Comparison of ENCODE assay signal across 9 cellular contexts in the genomic region with DNA sequence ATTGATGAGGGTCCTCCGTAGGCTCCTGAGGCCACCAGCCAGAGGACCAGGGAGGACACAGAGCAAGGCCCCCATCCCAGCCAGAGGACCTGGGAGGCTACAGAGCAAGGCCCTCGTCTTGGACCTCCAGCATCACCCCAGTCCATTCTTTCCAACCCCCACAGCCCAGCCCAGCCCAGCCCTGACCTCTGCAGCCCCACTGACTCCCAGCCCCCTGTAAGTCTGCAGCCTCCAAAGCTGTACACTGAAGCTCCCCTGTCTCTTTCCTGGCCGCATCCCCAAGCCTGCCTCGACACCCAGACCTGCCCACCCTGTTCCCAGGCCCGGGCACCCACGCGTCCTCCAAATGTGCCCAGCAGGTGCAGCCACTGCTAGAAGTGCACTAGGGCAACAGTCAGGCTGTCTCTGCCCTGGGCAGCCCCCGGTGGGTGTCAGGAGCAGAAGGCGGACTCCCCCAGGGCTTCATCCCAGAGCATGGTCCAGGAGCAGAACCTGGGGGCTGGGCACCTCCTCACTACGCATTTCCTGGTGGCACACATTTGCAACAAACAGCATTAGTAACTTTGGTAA. TPM values are rescaled to one million over a fixed set of nuclear protein-coding genes. Genes with fewer than 3 reads are reported as not detected.
DNase-seq lines count a peak whose midpoint lies in the region; ATAC-seq and TF ChIP-seq lines count a peak whose summit lies in the region.
"Had no signal": no experiment of that assay in that cellular context is flagged by ENCODE, and none has a peak within 500 bp of the region (broad histone marks: within the 10 kb centered on the region; RNA-seq: fewer than 3 reads in every experiment).

No MANE protein-coding gene starts in this region.

- TF ChIP-seq CTCF in body of pancreas (IDR thresholded peaks at IDR 0.05) (no peak), lower lobe of right lung (IDR thresholded peaks at IDR 0.05) (no peak), tibial nerve (IDR thresholded peaks at IDR 0.05) (no peak), MM.1S (IDR thresholded peaks at IDR 0.05; ENCODE audit: low read length) (no peak)

- H3K27me3 ChIP-seq in body of pancreas (no peaks in the 10 kb centered on the region), lower lobe of right lung (ENCODE audit: low read depth) (no peaks in the 10 kb centered on the region), tibial nerve (no peaks in the 10 kb centered on the region), MM.1S (replicated peaks; ENCODE audit: insufficient read depth, low read length) (peaks cover 5% of the 10 kb centered on the region; the same call in 1 of the 2 replicates)

- peaks cover 22% of the 10 kb centered on the region for H3K79me2 ChIP-seq in MM.1S (ENCODE audit: low read length)

- no peaks in the 10 kb centered on the region for H3K9me3 Mint-ChIP-seq in activated T-cell treated with anti-CD3 and anti-CD28 coated beads, Interleukin-2, amount 50 U/mL, for 4 hours

- peak overlapping the region; percentile 81 for H3K4me3 Mint-ChIP-seq in activated T-cell treated with anti-CD3 and anti-CD28 coated beads, Interleukin-2, amount 50 U/mL, for 4 hours

- H3K4me1 ChIP-seq in body of pancreas (peaks cover 45% of the 10 kb centered on the region), lower lobe of right lung (peaks cover 49% of the 10 kb centered on the region), tibial nerve (peaks cover 0 to 73% (median 52%) of the 10 kb centered on the region in 4 donors), MM.1S (ENCODE audit: low read length) (no peaks in the 10 kb centered on the region)

- H4K20me1 ChIP-seq in MM.1S (ENCODE audit: insufficient read depth, low read length): no peaks in the 10 kb centered on the region

- H3K9me2 ChIP-seq in MM.1S (replicated peaks; ENCODE audit: insufficient read depth, low read length): no peaks in the 10 kb centered on the region

- WGBS in body of pancreas, 2 donors: 17 to 45% methylated on average over 1 to 10 of the region's 10 CpGs
- 59 to 67% methylated on average over 6 to 10 of the region's 10 CpGs for WGBS in tibial nerve, 2 donors

- no peak overlapping the region for H2AFZ ChIP-seq in MM.1S (ENCODE audit: low read length)

- TF ChIP-seq POLR2A in body of pancreas (IDR thresholded peaks at IDR 0.05) (no peak), tibial nerve (IDR thresholded peaks at IDR 0.05) (no peak)

- H3K36me3 Mint-ChIP-seq in activated T-cell treated with anti-CD3 and anti-CD28 coated beads, Interleukin-2, amount 50 U/mL, for 4 hours (ENCODE audit: insufficient read depth): no peaks in the 10 kb centered on the region

- ATAC-seq in activated T-cell treated with anti-CD3 and anti-CD28 coated beads, Interleukin-2, amount 50 U/mL, for 4 hours: no peak
- no peak for ATAC-seq in body of pancreas
- ATAC-seq in lower lobe of right lung: no peak

- H3F3A ChIP-seq in MM.1S (ENCODE audit: insufficient read depth, low read length): no peaks in the 10 kb centered on the region

- H3K4me1 Mint-ChIP-seq in activated T-cell treated with anti-CD3 and anti-CD28 coated beads, Interleukin-2, amount 50 U/mL, for 4 hours (ENCODE audit: low read depth): peaks cover 25% of the 10 kb centered on the region

- H3K4me3 ChIP-seq in body of pancreas (no peak overlapping the region), lower lobe of right lung (peak overlapping the region; percentile 72), tibial nerve (peak overlapping the region; percentile 69 to 86 (median 76)), MM.1S (ENCODE audit: low read length) (no peak overlapping the region)

- intact Hi-C loops in body of pancreas (cut with DNase I): no loop called here
- intact Hi-C loops in lower lobe of right lung (cut with DNase I): no loop called here

- DNase-seq in activated T-cell treated with anti-CD3 and anti-CD28 coated beads, Interleukin-2, amount 50 U/mL, for 4 hours: no peak
- no peak for DNase-seq in activated T-cell treated with anti-CD3 and anti-CD28 coated beads for 4 hours
- DNase-seq in body of pancreas: no peak
- DNase-seq in lower lobe of right lung: no peak
- no peak for DNase-seq in tibial nerve (ENCODE audit: low spot score in 2 of 2)
- DNase-seq in NOMO-1 treated with dmso at 0.1 percent for 144 hours (lab: John Stamatoyannopoulos, UW; ENCODE audit: unreplicated experiment): no peak
- no peak for DNase-seq in GM19240 (ENCODE audit: insufficient read length, low spot score)
- DNase-seq in MM.1S: no peak
- DNase-seq: NCI-H1694 treated with DMSO at 0.1 percent for 48 hours had no signal

- peak overlapping the region; percentile 67 to 88 (median 82) for H3K27ac ChIP-seq in body of pancreas
- peak overlapping the region; percentile 78 for H3K27ac ChIP-seq in lower lobe of right lung
- peak overlapping the region; percentile 20 to 91 (median 82) for H3K27ac ChIP-seq in tibial nerve
- no peak overlapping the region for H3K27ac ChIP-seq in MM.1S (ENCODE audit: low read length)

- no peak overlapping the region; the same call in 1 of the 2 replicates for H3K4me2 ChIP-seq in MM.1S (ENCODE audit: low read depth, low read length)

- H3K36me3 ChIP-seq in body of pancreas (replicated peaks in 1 of 2; ENCODE audit: insufficient read depth in 1 of 2, low read depth in 2 of 2) (no peaks in the 10 kb centered on the region), lower lobe of right lung (no peaks in the 10 kb centered on the region), tibial nerve (peaks cover 0 to 2% (median 0%) of the 10 kb centered on the region in 3 donors), MM.1S (replicated peaks; ENCODE audit: insufficient read depth, low read length) (no peaks in the 10 kb centered on the region)

- H3K9ac ChIP-seq in MM.1S (ENCODE audit: low read length): no peak overlapping the region

- no peak for TF ChIP-seq EP300 in tibial nerve (IDR thresholded peaks at IDR 0.05)

- H3K9me3 ChIP-seq in body of pancreas (no peaks in the 10 kb centered on the region), lower lobe of right lung (no peaks in the 10 kb centered on the region), tibial nerve (no peaks in the 10 kb centered on the region), MM.1S (replicated peaks; ENCODE audit: insufficient read depth, low read length) (no peaks in the 10 kb centered on the region)

- peaks cover 2% of the 10 kb centered on the region for H3K27me3 Mint-ChIP-seq in activated T-cell treated with anti-CD3 and anti-CD28 coated beads, Interleukin-2, amount 50 U/mL, for 4 hours (ENCODE audit: low read depth)

RNA-seq across cellular contexts. Expression of gene DVL1, which starts 2.1 kb away (rescaled TPM):
- 10 to 100 TPM; 70.7 to 74.6 (median 72.1) TPM for total RNA-seq in activated T-cell treated with anti-CD3 and anti-CD28 coated beads, Interleukin-2, amount 50 U/mL, for 4 hours
- total RNA-seq in body of pancreas: 10 to 100 TPM; 58.1 to 84.4 TPM
- 60.4 TPM for total RNA-seq in lower lobe of right lung
- 100 to 1,000 TPM; 130 to 191 (median 144) TPM for total RNA-seq in tibial nerve

RNA-seq across cellular contexts. Expression of gene MXRA8, which starts 11.2 kb away (rescaled TPM):
- under 1 TPM; 0.41 to 0.53 (median 0.47) TPM for total RNA-seq in activated T-cell treated with anti-CD3 and anti-CD28 coated beads, Interleukin-2, amount 50 U/mL, for 4 hours
- total RNA-seq in body of pancreas: 10 to 100 TPM; 23.3 to 48.5 TPM
- total RNA-seq in lower lobe of right lung: 39.3 TPM
- 100 to 1,000 TPM; 351 to 659 (median 448) TPM for total RNA-seq in tibial nerve

RNA-seq across cellular contexts. Expression of gene TAS1R3, which starts 16.0 kb away (rescaled TPM):
- under 1 TPM; 0.15 to 0.29 (median 0.19) TPM for total RNA-seq in activated T-cell treated with anti-CD3 and anti-CD28 coated beads, Interleukin-2, amount 50 U/mL, for 4 hours
- total RNA-seq in body of pancreas (under 1 TPM in 1 of 2 donors, not detected in 1; 0.26 TPM), lower lobe of right lung (0.65 TPM), tibial nerve (1 to 10 TPM in 1 of 4 donors, under 1 TPM in 3; 0.21 to 1.2 (median 0.63) TPM)

RNA-seq across cellular contexts. Expression of gene CPTP, which starts 22.5 kb away (rescaled TPM):
- total RNA-seq in activated T-cell treated with anti-CD3 and anti-CD28 coated beads, Interleukin-2, amount 50 U/mL, for 4 hours: 10 to 100 TPM; 16.0 to 18.4 (median 18.1) TPM
- total RNA-seq in body of pancreas: 10 to 100 TPM; 15.6 to 33.0 TPM
- 20.4 TPM for total RNA-seq in lower lobe of right lung
- 10 to 100 TPM; 12.0 to 24.9 (median 18.8) TPM for total RNA-seq in tibial nerve

RNA-seq across cellular contexts. Expression of gene INTS11, which starts 22.7 kb away (rescaled TPM):
- total RNA-seq in activated T-cell treated with anti-CD3 and anti-CD28 coated beads, Interleukin-2, amount 50 U/mL, for 4 hours: 100 to 1,000 TPM; 164 to 181 (median 172) TPM
- total RNA-seq in body of pancreas (100 to 1,000 TPM in 1 of 2 donors, 10 to 100 TPM in 1; 89.0 to 189 TPM), lower lobe of right lung (88.9 TPM), tibial nerve (100 to 1,000 TPM; 118 to 241 (median 157) TPM)

Comparison
In these comparisons a context has a peak if more than half of its experiments do, and no peak if none do; other contexts are left out.
1. H3K4me3 ChIP-seq: peak in lower lobe of right lung (single experiment) and tibial nerve (4 of 4); none in body of pancreas (0 of 2) and MM.1S (single experiment).
2. RNA of gene MXRA8, which starts 11.2 kb away (total RNA-seq): 351 to 659 TPM in tibial nerve, 23.3 to 48.5 TPM in body of pancreas and 39.3 TPM in lower lobe of right lung (single experiment); 0.41 to 0.53 TPM in activated T-cell treated with anti-CD3 and anti-CD28 coated beads, Interleukin-2, amount 50 U/mL, for 4 hours; every median in the first group is over 10 times any median in the second.